ENCODE assay signal across 21 cellular contexts in genomic region chr6:43011207-43011606, GRCh38. TPM values are rescaled to one million over a fixed set of nuclear protein-coding genes. Genes with fewer than 3 reads are reported as not detected.
DNase-seq lines count a peak whose midpoint lies in the region; ATAC-seq and TF ChIP-seq lines count a peak whose summit lies in the region.
"Had no signal": no experiment of that assay in that cellular context is flagged by ENCODE, and none has a peak within 500 bp of the region (broad histone marks: within the 10 kb centered on the region; RNA-seq: fewer than 3 reads in every experiment).

No MANE protein-coding gene starts in this region.

- H3K9me3 ChIP-seq in mammary epithelial cell (replicated peaks; ENCODE audit: insufficient read depth, low read length): no peaks in the 10 kb centered on the region
- H3K9me3 ChIP-seq in Loucy (ENCODE audit: insufficient read depth, low read depth, low read length): no peaks in the 10 kb centered on the region
- H3K9me3 ChIP-seq in endodermal cell (ENCODE audit: control insufficient read depth, low read length): no peaks in the 10 kb centered on the region
- no peaks in the 10 kb centered on the region for H3K9me3 ChIP-seq in effector memory CD4-positive, alpha-beta T cell (ENCODE audit: control insufficient read depth, low read length)
- H3K9me3 ChIP-seq: esophagus squamous epithelium, gastroesophageal sphincter, sigmoid colon, tibial nerve had no signal

- BruUV-seq in MCF 10A (replicated peaks; lab: Mats Ljungman, UMichigan) (no TSS peak), mammary epithelial cell (replicated peaks; lab: Mats Ljungman, UMichigan) (no TSS peak)

- H3K27me3 Mint-ChIP-seq in MCF 10A (ENCODE audit: insufficient read depth, unreplicated experiment) (no peaks in the 10 kb centered on the region), endodermal cell (ENCODE audit: insufficient read depth) (peaks cover 1% of the 10 kb centered on the region)
- no peaks in the 10 kb centered on the region for H3K27me3 Mint-ChIP-seq in stimulated activated memory B cell treated with anti-CD40 and anti-IgM and Interleukin-4, amounts not matched to agents 10 μg/mL and 1 μg/mL and 100 μg/mL, for 72 hours
- no peaks in the 10 kb centered on the region for H3K27me3 Mint-ChIP-seq in activated T-helper 2 cell treated with anti-CD3 and anti-CD28 coated beads, Interferon-gamma antibody, Interleukin-2, Interleukin-4, amounts not matched to agents 10 μg/mL and 5 μg/mL and 100 μg/mL, durations not matched to agents 14 hours and 24 hours and 36 hours (ENCODE audit: low read depth)

- H3K27ac ChIP-seq in mammary epithelial cell (ENCODE audit: insufficient read depth, low read depth, low read length): no peak overlapping the region
- no peak overlapping the region for H3K27ac ChIP-seq in endodermal cell (ENCODE audit: low read depth, low read length)
- H3K27ac ChIP-seq in effector memory CD4-positive, alpha-beta T cell (ENCODE audit: insufficient read depth, low read length, poor library complexity, severe bottlenecking): no peak overlapping the region
- H3K27ac ChIP-seq: esophagus squamous epithelium, gastroesophageal sphincter, sigmoid colon, SK-N-MC, tibial nerve had no signal

- in situ Hi-C loops in mammary epithelial cell (cut with MboI; ENCODE audit: low sequenced_read_pairs in 2 of 2): no loop called here

- no peak overlapping the region for H3K4me3 ChIP-seq in mammary epithelial cell (replicated peaks in 1 of 3; ENCODE audit: insufficient read depth in 1 of 3, low read depth in 2 of 3, low read length in 3 of 3)
- no peak overlapping the region for H3K4me3 ChIP-seq in Loucy (ENCODE audit: low read length, poor library complexity, severe bottlenecking)
- no peak overlapping the region for H3K4me3 ChIP-seq in endodermal cell (ENCODE audit: low read length)
- H3K4me3 ChIP-seq in effector memory CD4-positive, alpha-beta T cell (ENCODE audit: insufficient read depth, low read depth, low read length, poor library complexity, severe bottlenecking): no peak overlapping the region
- H3K4me3 ChIP-seq: esophagus squamous epithelium, gastroesophageal sphincter, sigmoid colon, SK-N-MC, tibial nerve had no signal

- H3K4me3 Mint-ChIP-seq in MCF 10A (ENCODE audit: unreplicated experiment) (no peak overlapping the region), endodermal cell (no peak overlapping the region)
- H3K4me3 Mint-ChIP-seq in stimulated activated memory B cell treated with anti-CD40 and anti-IgM and Interleukin-4, amounts not matched to agents 10 μg/mL and 1 μg/mL and 100 μg/mL, for 72 hours: no peak overlapping the region
- H3K4me3 Mint-ChIP-seq in activated T-helper 2 cell treated with anti-CD3 and anti-CD28 coated beads, Interferon-gamma antibody, Interleukin-2, Interleukin-4, amounts not matched to agents 10 μg/mL and 5 μg/mL and 100 μg/mL, durations not matched to agents 14 hours and 24 hours and 36 hours (ENCODE audit: low read depth): no peak overlapping the region

- peaks cover 43% of the 10 kb centered on the region for H3K79me2 ChIP-seq in mammary epithelial cell (ENCODE audit: insufficient read depth, low read length)
- H3K79me2 ChIP-seq in Loucy (ENCODE audit: insufficient read depth, low read length): peaks cover 39% of the 10 kb centered on the region

- dilution Hi-C loops in mammary epithelial cell (cut with HindIII; ENCODE audit: low sequenced_read_pairs): no loop called here

- DNase-seq in MCF 10A (ENCODE audit: unreplicated experiment) (no peak), mammary epithelial cell (no peak), endodermal cell (peak; percentile 67), activated gamma-delta T cell treated with Interleukin-2 at 50 U/mL for 16 hours (no peak)
- DNase-seq in activated T-helper 2 cell treated with anti-CD3 and anti-CD28 coated beads, Interferon-gamma antibody, Interleukin-2, Interleukin-4, amounts not matched to agents 10 μg/mL and 5 μg/mL and 100 μg/mL, durations not matched to agents 14 hours and 24 hours and 36 hours (ENCODE audit: low spot score): no peak
- no peak for DNase-seq in effector memory CD4-positive, alpha-beta T cell
- DNase-seq: activated gamma-delta T cell; anterior cingulate cortex; esophagus squamous epithelium; naive thymus-derived CD4-positive, alpha-beta T cell; NCI-H1436 treated with DMSO at 0.1 percent for 48 hours; NCI-H524; sigmoid colon; T1000 had no signal

- H3K27ac Mint-ChIP-seq in MCF 10A (ENCODE audit: low read depth, unreplicated experiment) (peak overlapping the region; percentile 99), endodermal cell (no peak overlapping the region)
- H3K27ac Mint-ChIP-seq in stimulated activated memory B cell treated with anti-CD40 and anti-IgM and Interleukin-4, amounts not matched to agents 10 μg/mL and 1 μg/mL and 100 μg/mL, for 72 hours: peak overlapping the region; percentile 83
- no peak overlapping the region for H3K27ac Mint-ChIP-seq in activated T-helper 2 cell treated with anti-CD3 and anti-CD28 coated beads, Interferon-gamma antibody, Interleukin-2, Interleukin-4, amounts not matched to agents 10 μg/mL and 5 μg/mL and 100 μg/mL, durations not matched to agents 14 hours and 24 hours and 36 hours

- no peak overlapping the region for H3K9ac ChIP-seq in mammary epithelial cell (ENCODE audit: insufficient read depth, low read length)
- peak overlapping the region; percentile 91 for H3K9ac ChIP-seq in Loucy (ENCODE audit: low read depth, low read length, poor library complexity, severe bottlenecking)
- no peak overlapping the region for H3K9ac ChIP-seq in endodermal cell (ENCODE audit: extremely low read depth, low read length, poor library complexity, severe bottlenecking)

- TF ChIP-seq CTCF in MCF 10A (IDR thresholded peaks at IDR 0.05; ENCODE audit: unreplicated experiment) (no peak), mammary epithelial cell (conservative IDR thresholded peaks at IDR 0.05 in 1 of 2, IDR thresholded peaks at IDR 0.05 in 1 of 2; ENCODE audit: extremely low read depth in 1 of 2, insufficient read depth in 1 of 2, low read depth in 1 of 2, low read length in 2 of 2) (no peak), Loucy (conservative IDR thresholded peaks at IDR 0.05; ENCODE audit: low read length) (no peak; the same call in 1 of the 2 replicates), endodermal cell (conservative IDR thresholded peaks at IDR 0.05) (peak; percentile 48)

- intact Hi-C loops in MCF 10A (cut with micrococcal nuclease) (loop anchor here (5.0 kb wide), 1 partner anchor 41 kb away; the partner anchor contains the start of gene CUL7), mammary epithelial cell (cut with micrococcal nuclease) (loop anchor here (5.0 kb wide), 1 partner anchor 49 kb away; the partner anchor contains the start of gene GNMT)
- intact Hi-C loops in activated T-helper 2 cell treated with anti-CD3 and anti-CD28 coated beads, Interferon-gamma antibody, Interleukin-2, Interleukin-4, amounts not matched to agents 10 μg/mL and 5 μg/mL and 100 μg/mL, durations not matched to agents 14 hours and 24 hours and 36 hours (cut with micrococcal nuclease): no loop called here

- H3K27me3 ChIP-seq in mammary epithelial cell (ENCODE audit: insufficient read depth, low read length) (no peaks in the 10 kb centered on the region), Loucy (ENCODE audit: insufficient read depth, low read length, poor library complexity, severe bottlenecking) (no peaks in the 10 kb centered on the region), endodermal cell (ENCODE audit: control insufficient read depth, insufficient read depth, low read length, poor library complexity, severe bottlenecking) (no peaks in the 10 kb centered on the region)
- no peaks in the 10 kb centered on the region for H3K27me3 ChIP-seq in effector memory CD4-positive, alpha-beta T cell (replicated peaks; ENCODE audit: control insufficient read depth, insufficient read depth, low read length, poor library complexity, severe bottlenecking)
- H3K27me3 ChIP-seq: esophagus squamous epithelium, gastroesophageal sphincter, sigmoid colon, tibial nerve had no signal

- H3K4me1 ChIP-seq in mammary epithelial cell (ENCODE audit: insufficient read depth, low read length) (peaks cover 18% of the 10 kb centered on the region), Loucy (ENCODE audit: insufficient read depth, low read length, poor library complexity, severe bottlenecking) (peaks cover 28% of the 10 kb centered on the region), endodermal cell (ENCODE audit: control insufficient read depth, insufficient read depth, low read length) (peaks cover 8% of the 10 kb centered on the region)
- peaks cover 19% of the 10 kb centered on the region for H3K4me1 ChIP-seq in effector memory CD4-positive, alpha-beta T cell (ENCODE audit: control insufficient read depth, insufficient read depth, low read length, poor library complexity, severe bottlenecking)

- H3K9me2 ChIP-seq in Loucy (replicated peaks; ENCODE audit: low read depth, low read length): no peaks in the 10 kb centered on the region

- CTCF ChIA-PET in MCF 10A (lab: Yijun Ruan, JAX): interaction anchor here (0.7 to 1.9 kb wide), 3 partner anchors 24 to 110 kb away, joined by 4 to 7 read pairs (median 6); no protein-coding TSS in a partner anchor
- CTCF ChIA-PET in mammary epithelial cell (lab: Charles Lee; ENCODE audit: low non-redundant PET): no interaction called here

- H3K4me2 ChIP-seq in mammary epithelial cell (ENCODE audit: insufficient read depth, low read depth, low read length) (no peak overlapping the region), Loucy (ENCODE audit: low read depth, low read length, poor library complexity, severe bottlenecking) (peak overlapping the region; percentile 97)

- H2AFZ ChIP-seq in mammary epithelial cell (ENCODE audit: low read depth, low read length) (no peak overlapping the region), Loucy (ENCODE audit: low read length) (no peak overlapping the region)

- H3K9me3 Mint-ChIP-seq in MCF 10A (ENCODE audit: unreplicated experiment) (no peaks in the 10 kb centered on the region), endodermal cell (no peaks in the 10 kb centered on the region)
- H3K9me3 Mint-ChIP-seq in stimulated activated memory B cell treated with anti-CD40 and anti-IgM and Interleukin-4, amounts not matched to agents 10 μg/mL and 1 μg/mL and 100 μg/mL, for 72 hours: no peaks in the 10 kb centered on the region
- no peaks in the 10 kb centered on the region for H3K9me3 Mint-ChIP-seq in activated T-helper 2 cell treated with anti-CD3 and anti-CD28 coated beads, Interferon-gamma antibody, Interleukin-2, Interleukin-4, amounts not matched to agents 10 μg/mL and 5 μg/mL and 100 μg/mL, durations not matched to agents 14 hours and 24 hours and 36 hours

- ATAC-seq in stimulated activated memory B cell treated with anti-CD40 and anti-IgM and Interleukin-4, amounts not matched to agents 10 μg/mL and 1 μg/mL and 100 μg/mL, for 72 hours: no peak
- ATAC-seq: activated CD4-positive, CD25-positive, alpha-beta regulatory T cell treated with anti-CD3 and anti-CD28 coated beads, Interleukin-2, amount 50 U/mL, for 24 hours; gastroesophageal sphincter; HCT116; naive thymus-derived CD4-positive, alpha-beta T cell had no signal

- peaks cover 18% of the 10 kb centered on the region for H3K36me3 ChIP-seq in mammary epithelial cell (ENCODE audit: insufficient read depth, low read length)
- peaks cover 59% of the 10 kb centered on the region; the same call in 1 of the 2 replicates for H3K36me3 ChIP-seq in Loucy (ENCODE audit: insufficient read depth, low read length)
- peaks cover 65% of the 10 kb centered on the region for H3K36me3 ChIP-seq in endodermal cell (ENCODE audit: control insufficient read depth, insufficient read depth, low read length)
- H3K36me3 ChIP-seq in effector memory CD4-positive, alpha-beta T cell (ENCODE audit: control insufficient read depth, insufficient read depth, low read length): peaks cover 58% of the 10 kb centered on the region

- WGBS in mammary epithelial cell (ENCODE audit: low coverage, missing lambda C conversion rate): 89% methylated on average over 5 of the region's 6 CpGs
- 89 to 92% methylated on average over 3 to 6 of the region's 6 CpGs for WGBS in endodermal cell (ENCODE audit: insufficient coverage in 1 of 2, insufficient read length in 1 of 2), 2 experiments

- H3K4me1 Mint-ChIP-seq in MCF 10A (ENCODE audit: insufficient read depth, unreplicated experiment) (peaks cover 31% of the 10 kb centered on the region), endodermal cell (peaks cover 24% of the 10 kb centered on the region)
- peaks cover 50% of the 10 kb centered on the region for H3K4me1 Mint-ChIP-seq in stimulated activated memory B cell treated with anti-CD40 and anti-IgM and Interleukin-4, amounts not matched to agents 10 μg/mL and 1 μg/mL and 100 μg/mL, for 72 hours
- H3K4me1 Mint-ChIP-seq in activated T-helper 2 cell treated with anti-CD3 and anti-CD28 coated beads, Interferon-gamma antibody, Interleukin-2, Interleukin-4, amounts not matched to agents 10 μg/mL and 5 μg/mL and 100 μg/mL, durations not matched to agents 14 hours and 24 hours and 36 hours (ENCODE audit: low read depth): peaks cover 34% of the 10 kb centered on the region

- H3K36me3 Mint-ChIP-seq in MCF 10A (ENCODE audit: insufficient read depth, unreplicated experiment): peaks cover 38% of the 10 kb centered on the region
- H3K36me3 Mint-ChIP-seq in endodermal cell (ENCODE audit: low read depth): peaks cover 60% of the 10 kb centered on the region
- peaks cover 28% of the 10 kb centered on the region for H3K36me3 Mint-ChIP-seq in stimulated activated memory B cell treated with anti-CD40 and anti-IgM and Interleukin-4, amounts not matched to agents 10 μg/mL and 1 μg/mL and 100 μg/mL, for 72 hours
- peaks cover 72% of the 10 kb centered on the region for H3K36me3 Mint-ChIP-seq in activated T-helper 2 cell treated with anti-CD3 and anti-CD28 coated beads, Interferon-gamma antibody, Interleukin-2, Interleukin-4, amounts not matched to agents 10 μg/mL and 5 μg/mL and 100 μg/mL, durations not matched to agents 14 hours and 24 hours and 36 hours (ENCODE audit: low read depth)

- POLR2A ChIA-PET in MCF 10A (lab: Yijun Ruan, JAX): interaction anchor here (1.3 to 5.5 kb wide), 5 partner anchors 11 to 82 kb away, joined by 3 to 23 read pairs (median 4); partner anchors contain the start of genes CNPY3, PEX6, PPP2R5D and RRP36

- H3F3A ChIP-seq in Loucy (ENCODE audit: low read depth): no peaks in the 10 kb centered on the region

- no peaks in the 10 kb centered on the region for H4K20me1 ChIP-seq in mammary epithelial cell (ENCODE audit: insufficient read depth, low read length)
- no peaks in the 10 kb centered on the region for H4K20me1 ChIP-seq in Loucy (ENCODE audit: insufficient read depth, low read length, poor library complexity, severe bottlenecking)

RNA-seq across cellular contexts. Expression of gene MEA1, which starts 2.5 kb away (rescaled TPM):
- total RNA-seq in MCF 10A (2022) (71.8 and 79.9 TPM in 2 replicates), mammary epithelial cell (10 to 100 TPM; 35.2 to 80.3 TPM), endodermal cell (100 to 1,000 TPM in 1 of 2 donors, 10 to 100 TPM in 1; 93.3 to 104 TPM)
- 102 TPM for polyA plus RNA-seq in mammary epithelial cell
- 27.9 TPM for polyA minus RNA-seq in mammary epithelial cell
- polyA plus RNA-seq in endodermal cell (2013, experiment 1 of 2): 93.7 TPM
- 85.4 TPM for polyA plus RNA-seq in endodermal cell (2013, experiment 2 of 2)
- 90.9 and 91.2 TPM in 2 replicates for total RNA-seq in activated T-helper 2 cell treated with anti-CD3 and anti-CD28 coated beads, Interferon-gamma antibody, Interleukin-2, Interleukin-4, amounts not matched to agents 10 μg/mL and 5 μg/mL and 100 μg/mL, durations not matched to agents 14 hours and 24 hours and 36 hours

RNA-seq across cellular contexts. Expression of gene KLHDC3, which starts 2.8 kb away (rescaled TPM):
- 35.6 and 39.2 TPM in 2 replicates for total RNA-seq in MCF 10A (2022)
- 10 to 100 TPM; 36.4 to 56.2 TPM for total RNA-seq in mammary epithelial cell
- polyA plus RNA-seq in mammary epithelial cell: 38.7 TPM
- 44.7 TPM for polyA minus RNA-seq in mammary epithelial cell
- total RNA-seq in endodermal cell: 100 to 1,000 TPM; 124 to 135 TPM
- polyA plus RNA-seq in endodermal cell (2013, experiment 1 of 2): 111 TPM
- polyA plus RNA-seq in endodermal cell (2013, experiment 2 of 2): 113 TPM
- total RNA-seq in activated T-helper 2 cell treated with anti-CD3 and anti-CD28 coated beads, Interferon-gamma antibody, Interleukin-2, Interleukin-4, amounts not matched to agents 10 μg/mL and 5 μg/mL and 100 μg/mL, durations not matched to agents 14 hours and 24 hours and 36 hours: 71.2 and 74.6 TPM in 2 replicates

RNA-seq across cellular contexts. Expression of gene RRP36, which starts 10.2 kb away (rescaled TPM):
- total RNA-seq in MCF 10A (2022) (72.8 and 80.4 TPM in 2 replicates), mammary epithelial cell (10 to 100 TPM; 61.0 to 85.0 TPM), endodermal cell (10 to 100 TPM; 76.9 to 80.6 TPM)
- polyA plus RNA-seq in mammary epithelial cell: 82.8 TPM
- polyA minus RNA-seq in mammary epithelial cell: 40.5 TPM
- polyA plus RNA-seq in endodermal cell (2013, experiment 1 of 2): 68.7 TPM
- polyA plus RNA-seq in endodermal cell (2013, experiment 2 of 2): 67.9 TPM
- 71.4 and 78.4 TPM in 2 replicates for total RNA-seq in activated T-helper 2 cell treated with anti-CD3 and anti-CD28 coated beads, Interferon-gamma antibody, Interleukin-2, Interleukin-4, amounts not matched to agents 10 μg/mL and 5 μg/mL and 100 μg/mL, durations not matched to agents 14 hours and 24 hours and 36 hours

RNA-seq across cellular contexts. Expression of gene PPP2R5D, which starts 26.8 kb away (rescaled TPM):
- total RNA-seq in MCF 10A (2022) (16.5 and 17.9 TPM in 2 replicates), mammary epithelial cell (10 to 100 TPM; 32.2 to 35.6 TPM), endodermal cell (10 to 100 TPM; 57.5 to 59.1 TPM)
- 54.8 TPM for polyA plus RNA-seq in mammary epithelial cell
- polyA minus RNA-seq in mammary epithelial cell: 197 TPM
- polyA plus RNA-seq in endodermal cell (2013, experiment 1 of 2): 62.5 TPM
- 65.9 TPM for polyA plus RNA-seq in endodermal cell (2013, experiment 2 of 2)
- total RNA-seq in activated T-helper 2 cell treated with anti-CD3 and anti-CD28 coated beads, Interferon-gamma antibody, Interleukin-2, Interleukin-4, amounts not matched to agents 10 μg/mL and 5 μg/mL and 100 μg/mL, durations not matched to agents 14 hours and 24 hours and 36 hours: 62.7 and 63.2 TPM in 2 replicates

RNA-seq across cellular contexts. Expression of gene PEX6, which starts 32.2 kb away (rescaled TPM):
- total RNA-seq in MCF 10A (2022) (25.8 and 34.0 TPM in 2 replicates), mammary epithelial cell (10 to 100 TPM; 12.9 to 22.2 TPM), endodermal cell (10 to 100 TPM; 17.2 to 21.4 TPM)
- polyA plus RNA-seq in mammary epithelial cell: 7.8 TPM
- 19.7 TPM for polyA minus RNA-seq in mammary epithelial cell
- polyA plus RNA-seq in endodermal cell (2013, experiment 1 of 2): 8.5 TPM
- 7.7 TPM for polyA plus RNA-seq in endodermal cell (2013, experiment 2 of 2)
- total RNA-seq in activated T-helper 2 cell treated with anti-CD3 and anti-CD28 coated beads, Interferon-gamma antibody, Interleukin-2, Interleukin-4, amounts not matched to agents 10 μg/mL and 5 μg/mL and 100 μg/mL, durations not matched to agents 14 hours and 24 hours and 36 hours: 26.0 and 27.8 TPM in 2 replicates

Comparison
In these comparisons a context has a peak if more than half of its experiments do, and no peak if none do; other contexts are left out.
1. H3K27ac Mint-ChIP-seq: peak in MCF 10A (single experiment) and stimulated activated memory B cell treated with anti-CD40 and anti-IgM and Interleukin-4, amounts not matched to agents 10 μg/mL and 1 μg/mL and 100 μg/mL, for 72 hours (single experiment); none in endodermal cell (single experiment) and activated T-helper 2 cell treated with anti-CD3 and anti-CD28 coated beads, Interferon-gamma antibody, Interleukin-2, Interleukin-4, amounts not matched to agents 10 μg/mL and 5 μg/mL and 100 μg/mL, durations not matched to agents 14 hours and 24 hours and 36 hours (single experiment).